ENCODE assay signal across 1 cellular context in the genomic region with DNA sequence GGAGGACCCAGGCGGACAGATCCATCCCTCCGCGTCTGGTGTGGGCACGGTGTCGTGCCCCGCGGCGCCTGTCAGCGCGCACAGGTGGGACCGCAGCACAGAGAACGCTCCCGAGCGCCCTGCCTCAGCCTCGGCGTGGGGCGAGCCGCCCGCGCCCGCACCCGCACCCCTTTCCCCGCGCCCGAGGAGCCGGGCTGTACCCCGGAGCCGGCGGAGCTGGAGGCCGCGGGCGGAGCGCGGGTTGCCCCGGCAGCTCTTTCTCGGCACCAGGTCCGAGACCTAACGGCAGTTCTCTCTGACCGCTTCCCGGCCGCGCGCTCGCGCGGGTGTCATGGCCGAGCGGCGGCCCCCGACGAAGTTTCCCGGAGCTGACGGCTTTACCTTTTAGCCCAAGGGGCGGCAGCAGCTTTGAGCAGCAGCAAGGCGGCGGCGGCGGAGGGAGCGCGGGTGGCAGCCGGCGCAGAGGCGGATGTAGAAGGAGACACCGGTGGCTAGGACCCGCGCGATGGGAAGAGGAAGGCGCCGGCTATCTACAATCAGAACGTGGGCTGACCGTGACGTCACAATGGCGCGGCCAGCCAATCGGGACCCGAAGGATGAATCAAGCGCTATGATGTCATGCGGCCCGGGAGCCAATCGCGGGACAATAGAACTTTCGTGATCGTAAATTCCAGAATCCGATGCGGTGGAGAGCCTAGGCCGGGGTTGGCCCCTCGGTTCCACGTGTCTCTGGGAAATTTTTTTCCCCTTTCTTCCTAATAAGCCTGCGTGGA.
A peak's percentile ranks its signal among the peaks of the same experiment; 100 is the strongest.
TF ChIP-seq lines count a peak whose summit lies in the region.

A gene with protein sequence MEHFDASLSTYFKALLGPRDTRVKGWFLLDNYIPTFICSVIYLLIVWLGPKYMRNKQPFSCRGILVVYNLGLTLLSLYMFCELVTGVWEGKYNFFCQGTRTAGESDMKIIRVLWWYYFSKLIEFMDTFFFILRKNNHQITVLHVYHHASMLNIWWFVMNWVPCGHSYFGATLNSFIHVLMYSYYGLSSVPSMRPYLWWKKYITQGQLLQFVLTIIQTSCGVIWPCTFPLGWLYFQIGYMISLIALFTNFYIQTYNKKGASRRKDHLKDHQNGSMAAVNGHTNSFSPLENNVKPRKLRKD (minus strand): TSS at position 515 of the 773 bp plus-strand sequence. CDS start 53,251 bp downstream, outside the sequence.

TF ChIP-seq in GM12878, 131 proteins besides CTCF, POLR2A, EP300 and RAD21 (continued from another document and continues in another):
- TF ChIP-seq, protein P1, sequence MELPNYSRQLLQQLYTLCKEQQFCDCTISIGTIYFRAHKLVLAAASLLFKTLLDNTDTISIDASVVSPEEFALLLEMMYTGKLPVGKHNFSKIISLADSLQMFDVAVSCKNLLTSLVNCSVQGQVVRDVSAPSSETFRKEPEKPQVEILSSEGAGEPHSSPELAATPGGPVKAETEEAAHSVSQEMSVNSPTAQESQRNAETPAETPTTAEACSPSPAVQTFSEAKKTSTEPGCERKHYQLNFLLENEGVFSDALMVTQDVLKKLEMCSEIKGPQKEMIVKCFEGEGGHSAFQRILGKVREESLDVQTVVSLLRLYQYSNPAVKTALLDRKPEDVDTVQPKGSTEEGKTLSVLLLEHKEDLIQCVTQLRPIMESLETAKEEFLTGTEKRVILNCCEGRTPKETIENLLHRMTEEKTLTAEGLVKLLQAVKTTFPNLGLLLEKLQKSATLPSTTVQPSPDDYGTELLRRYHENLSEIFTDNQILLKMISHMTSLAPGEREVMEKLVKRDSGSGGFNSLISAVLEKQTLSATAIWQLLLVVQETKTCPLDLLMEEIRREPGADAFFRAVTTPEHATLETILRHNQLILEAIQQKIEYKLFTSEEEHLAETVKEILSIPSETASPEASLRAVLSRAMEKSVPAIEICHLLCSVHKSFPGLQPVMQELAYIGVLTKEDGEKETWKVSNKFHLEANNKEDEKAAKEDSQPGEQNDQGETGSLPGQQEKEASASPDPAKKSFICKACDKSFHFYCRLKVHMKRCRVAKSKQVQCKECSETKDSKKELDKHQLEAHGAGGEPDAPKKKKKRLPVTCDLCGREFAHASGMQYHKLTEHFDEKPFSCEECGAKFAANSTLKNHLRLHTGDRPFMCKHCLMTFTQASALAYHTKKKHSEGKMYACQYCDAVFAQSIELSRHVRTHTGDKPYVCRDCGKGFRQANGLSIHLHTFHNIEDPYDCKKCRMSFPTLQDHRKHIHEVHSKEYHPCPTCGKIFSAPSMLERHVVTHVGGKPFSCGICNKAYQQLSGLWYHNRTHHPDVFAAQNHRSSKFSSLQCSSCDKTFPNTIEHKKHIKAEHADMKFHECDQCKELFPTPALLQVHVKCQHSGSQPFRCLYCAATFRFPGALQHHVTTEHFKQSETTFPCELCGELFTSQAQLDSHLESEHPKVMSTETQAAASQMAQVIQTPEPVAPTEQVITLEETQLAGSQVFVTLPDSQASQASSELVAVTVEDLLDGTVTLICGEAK (IDR thresholded peaks at IDR 0.05; ENCODE audit: borderline replicate concordance), result peak; percentile 49; the same call in 1 of the 2 replicates
- TF ChIP-seq MYC (IDR thresholded peaks at IDR 0.05; ENCODE audit: insufficient read depth, insufficient read length, insufficient replicate concordance, low read length, severe bottlenecking) (no peak), KAT2A (conservative IDR thresholded peaks at IDR 0.05; ENCODE audit: control insufficient read depth, low read depth, low read length) (no peak), SUZ12 (IDR thresholded peaks at IDR 0.05; ENCODE audit: unreplicated experiment) (no peak), YBX1 (IDR thresholded peaks at IDR 0.05) (no peak), ATF7 (IDR thresholded peaks at IDR 0.05; ENCODE audit: low read depth) (peak; percentile 98), SP1 (IDR thresholded peaks at IDR 0.05; ENCODE audit: low read depth, low read length) (peak; percentile 83), FOXM1 (IDR thresholded peaks at IDR 0.05; ENCODE audit: low read depth, low read length) (no peak), CBX3 (IDR thresholded peaks at IDR 0.05; ENCODE audit: borderline replicate concordance, low read depth) (no peak), ZBED1 (IDR thresholded peaks at IDR 0.05; ENCODE audit: borderline replicate concordance) (no peak), FOXK2 (IDR thresholded peaks at IDR 0.05) (no peak), RCOR1 (conservative IDR thresholded peaks at IDR 0.05; ENCODE audit: low read depth, low read length) (no peak), NFIC (IDR thresholded peaks at IDR 0.05; ENCODE audit: low read depth, low read length) (no peak), HDGF (IDR thresholded peaks at IDR 0.05) (no peak), KDM1A (IDR thresholded peaks at IDR 0.05; ENCODE audit: borderline replicate concordance) (no peak), HCFC1 (IDR thresholded peaks at IDR 0.05; ENCODE audit: low read length) (no peak), SMAD5 (IDR thresholded peaks at IDR 0.05; ENCODE audit: low read depth) (0 out of 2 replicates have a peak, but pooled peaks have one; percentile 62), POLR2AphosphoS2 (IDR thresholded peaks at IDR 0.05; ENCODE audit: low read depth, low read length) (no peak; the same call in 1 of the 2 replicates), SPI1 (IDR thresholded peaks at IDR 0.05; ENCODE audit: borderline replicate concordance, insufficient read depth, low read depth, low read length) (peak; percentile 22; the same call in 1 of the 2 replicates), CHD2 (IDR thresholded peaks at IDR 0.05; ENCODE audit: borderline replicate concordance, low read depth, low read length) (peak; percentile 78; the same call in 1 of the 2 replicates), MTA2 (IDR thresholded peaks at IDR 0.05; ENCODE audit: low read depth) (peak; percentile 51; the same call in 1 of the 2 replicates), CEBPB (IDR thresholded peaks at IDR 0.05; ENCODE audit: borderline replicate concordance in 1 of 2, low read depth in 2 of 2, low read length in 2 of 2) (no peak)
- TF ChIP-seq, protein P2, sequence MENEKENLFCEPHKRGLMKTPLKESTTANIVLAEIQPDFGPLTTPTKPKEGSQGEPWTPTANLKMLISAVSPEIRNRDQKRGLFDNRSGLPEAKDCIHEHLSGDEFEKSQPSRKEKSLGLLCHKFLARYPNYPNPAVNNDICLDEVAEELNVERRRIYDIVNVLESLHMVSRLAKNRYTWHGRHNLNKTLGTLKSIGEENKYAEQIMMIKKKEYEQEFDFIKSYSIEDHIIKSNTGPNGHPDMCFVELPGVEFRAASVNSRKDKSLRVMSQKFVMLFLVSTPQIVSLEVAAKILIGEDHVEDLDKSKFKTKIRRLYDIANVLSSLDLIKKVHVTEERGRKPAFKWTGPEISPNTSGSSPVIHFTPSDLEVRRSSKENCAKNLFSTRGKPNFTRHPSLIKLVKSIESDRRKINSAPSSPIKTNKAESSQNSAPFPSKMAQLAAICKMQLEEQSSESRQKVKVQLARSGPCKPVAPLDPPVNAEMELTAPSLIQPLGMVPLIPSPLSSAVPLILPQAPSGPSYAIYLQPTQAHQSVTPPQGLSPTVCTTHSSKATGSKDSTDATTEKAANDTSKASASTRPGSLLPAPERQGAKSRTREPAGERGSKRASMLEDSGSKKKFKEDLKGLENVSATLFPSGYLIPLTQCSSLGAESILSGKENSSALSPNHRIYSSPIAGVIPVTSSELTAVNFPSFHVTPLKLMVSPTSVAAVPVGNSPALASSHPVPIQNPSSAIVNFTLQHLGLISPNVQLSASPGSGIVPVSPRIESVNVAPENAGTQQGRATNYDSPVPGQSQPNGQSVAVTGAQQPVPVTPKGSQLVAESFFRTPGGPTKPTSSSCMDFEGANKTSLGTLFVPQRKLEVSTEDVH (IDR thresholded peaks at IDR 0.05; ENCODE audit: low read depth, partially characterized antibody), result peak; percentile 78
- TF ChIP-seq, protein P3, sequence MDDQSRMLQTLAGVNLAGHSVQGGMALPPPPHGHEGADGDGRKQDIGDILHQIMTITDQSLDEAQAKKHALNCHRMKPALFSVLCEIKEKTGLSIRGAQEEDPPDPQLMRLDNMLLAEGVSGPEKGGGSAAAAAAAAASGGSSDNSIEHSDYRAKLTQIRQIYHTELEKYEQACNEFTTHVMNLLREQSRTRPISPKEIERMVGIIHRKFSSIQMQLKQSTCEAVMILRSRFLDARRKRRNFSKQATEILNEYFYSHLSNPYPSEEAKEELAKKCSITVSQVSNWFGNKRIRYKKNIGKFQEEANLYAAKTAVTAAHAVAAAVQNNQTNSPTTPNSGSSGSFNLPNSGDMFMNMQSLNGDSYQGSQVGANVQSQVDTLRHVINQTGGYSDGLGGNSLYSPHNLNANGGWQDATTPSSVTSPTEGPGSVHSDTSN (IDR thresholded peaks at IDR 0.05; ENCODE audit: insufficient replicate concordance, low read depth, low read length), result no peak
- TF ChIP-seq, protein P4, sequence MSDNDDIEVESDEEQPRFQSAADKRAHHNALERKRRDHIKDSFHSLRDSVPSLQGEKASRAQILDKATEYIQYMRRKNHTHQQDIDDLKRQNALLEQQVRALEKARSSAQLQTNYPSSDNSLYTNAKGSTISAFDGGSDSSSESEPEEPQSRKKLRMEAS (IDR thresholded peaks at IDR 0.05; ENCODE audit: low read depth, low read length), result no peak
- TF ChIP-seq, protein P5, sequence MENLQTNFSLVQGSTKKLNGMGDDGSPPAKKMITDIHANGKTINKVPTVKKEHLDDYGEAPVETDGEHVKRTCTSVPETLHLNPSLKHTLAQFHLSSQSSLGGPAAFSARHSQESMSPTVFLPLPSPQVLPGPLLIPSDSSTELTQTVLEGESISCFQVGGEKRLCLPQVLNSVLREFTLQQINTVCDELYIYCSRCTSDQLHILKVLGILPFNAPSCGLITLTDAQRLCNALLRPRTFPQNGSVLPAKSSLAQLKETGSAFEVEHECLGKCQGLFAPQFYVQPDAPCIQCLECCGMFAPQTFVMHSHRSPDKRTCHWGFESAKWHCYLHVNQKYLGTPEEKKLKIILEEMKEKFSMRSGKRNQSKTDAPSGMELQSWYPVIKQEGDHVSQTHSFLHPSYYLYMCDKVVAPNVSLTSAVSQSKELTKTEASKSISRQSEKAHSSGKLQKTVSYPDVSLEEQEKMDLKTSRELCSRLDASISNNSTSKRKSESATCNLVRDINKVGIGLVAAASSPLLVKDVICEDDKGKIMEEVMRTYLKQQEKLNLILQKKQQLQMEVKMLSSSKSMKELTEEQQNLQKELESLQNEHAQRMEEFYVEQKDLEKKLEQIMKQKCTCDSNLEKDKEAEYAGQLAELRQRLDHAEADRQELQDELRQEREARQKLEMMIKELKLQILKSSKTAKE (IDR thresholded peaks at IDR 0.05; ENCODE audit: low read depth, poor library complexity, severe bottlenecking), result peak; percentile 62
- TF ChIP-seq, protein P6, sequence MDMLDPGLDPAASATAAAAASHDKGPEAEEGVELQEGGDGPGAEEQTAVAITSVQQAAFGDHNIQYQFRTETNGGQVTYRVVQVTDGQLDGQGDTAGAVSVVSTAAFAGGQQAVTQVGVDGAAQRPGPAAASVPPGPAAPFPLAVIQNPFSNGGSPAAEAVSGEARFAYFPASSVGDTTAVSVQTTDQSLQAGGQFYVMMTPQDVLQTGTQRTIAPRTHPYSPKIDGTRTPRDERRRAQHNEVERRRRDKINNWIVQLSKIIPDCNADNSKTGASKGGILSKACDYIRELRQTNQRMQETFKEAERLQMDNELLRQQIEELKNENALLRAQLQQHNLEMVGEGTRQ (IDR thresholded peaks at IDR 0.05; ENCODE audit: borderline replicate concordance, low read depth, low read length), result no peak; the same call in 1 of the 2 replicates
- TF ChIP-seq, protein P7, sequence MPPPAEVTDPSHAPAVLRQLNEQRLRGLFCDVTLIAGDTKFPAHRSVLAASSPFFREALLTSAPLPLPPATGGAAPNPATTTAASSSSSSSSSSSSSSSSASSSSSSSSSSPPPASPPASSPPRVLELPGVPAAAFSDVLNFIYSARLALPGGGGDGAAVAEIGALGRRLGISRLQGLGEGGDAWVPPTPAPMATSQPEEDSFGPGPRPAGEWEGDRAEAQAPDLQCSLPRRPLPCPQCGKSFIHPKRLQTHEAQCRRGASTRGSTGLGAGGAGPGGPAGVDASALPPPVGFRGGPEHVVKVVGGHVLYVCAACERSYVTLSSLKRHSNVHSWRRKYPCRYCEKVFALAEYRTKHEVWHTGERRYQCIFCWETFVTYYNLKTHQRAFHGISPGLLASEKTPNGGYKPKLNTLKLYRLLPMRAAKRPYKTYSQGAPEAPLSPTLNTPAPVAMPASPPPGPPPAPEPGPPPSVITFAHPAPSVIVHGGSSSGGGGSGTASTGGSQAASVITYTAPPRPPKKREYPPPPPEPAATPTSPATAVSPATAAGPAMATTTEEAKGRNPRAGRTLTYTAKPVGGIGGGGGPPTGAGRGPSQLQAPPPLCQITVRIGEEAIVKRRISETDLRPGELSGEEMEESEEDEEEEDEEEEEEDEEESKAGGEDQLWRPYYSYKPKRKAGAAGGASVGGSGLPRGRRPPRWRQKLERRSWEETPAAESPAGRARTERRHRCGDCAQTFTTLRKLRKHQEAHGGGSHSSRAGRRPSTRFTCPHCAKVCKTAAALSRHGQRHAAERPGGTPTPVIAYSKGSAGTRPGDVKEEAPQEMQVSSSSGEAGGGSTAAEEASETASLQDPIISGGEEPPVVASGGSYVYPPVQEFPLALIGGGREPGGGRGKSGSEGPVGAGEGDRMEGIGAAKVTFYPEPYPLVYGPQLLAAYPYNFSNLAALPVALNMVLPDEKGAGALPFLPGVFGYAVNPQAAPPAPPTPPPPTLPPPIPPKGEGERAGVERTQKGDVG (CRISPR knock-in tag; IDR thresholded peaks at IDR 0.05), result no peak
- TF ChIP-seq, protein P8, sequence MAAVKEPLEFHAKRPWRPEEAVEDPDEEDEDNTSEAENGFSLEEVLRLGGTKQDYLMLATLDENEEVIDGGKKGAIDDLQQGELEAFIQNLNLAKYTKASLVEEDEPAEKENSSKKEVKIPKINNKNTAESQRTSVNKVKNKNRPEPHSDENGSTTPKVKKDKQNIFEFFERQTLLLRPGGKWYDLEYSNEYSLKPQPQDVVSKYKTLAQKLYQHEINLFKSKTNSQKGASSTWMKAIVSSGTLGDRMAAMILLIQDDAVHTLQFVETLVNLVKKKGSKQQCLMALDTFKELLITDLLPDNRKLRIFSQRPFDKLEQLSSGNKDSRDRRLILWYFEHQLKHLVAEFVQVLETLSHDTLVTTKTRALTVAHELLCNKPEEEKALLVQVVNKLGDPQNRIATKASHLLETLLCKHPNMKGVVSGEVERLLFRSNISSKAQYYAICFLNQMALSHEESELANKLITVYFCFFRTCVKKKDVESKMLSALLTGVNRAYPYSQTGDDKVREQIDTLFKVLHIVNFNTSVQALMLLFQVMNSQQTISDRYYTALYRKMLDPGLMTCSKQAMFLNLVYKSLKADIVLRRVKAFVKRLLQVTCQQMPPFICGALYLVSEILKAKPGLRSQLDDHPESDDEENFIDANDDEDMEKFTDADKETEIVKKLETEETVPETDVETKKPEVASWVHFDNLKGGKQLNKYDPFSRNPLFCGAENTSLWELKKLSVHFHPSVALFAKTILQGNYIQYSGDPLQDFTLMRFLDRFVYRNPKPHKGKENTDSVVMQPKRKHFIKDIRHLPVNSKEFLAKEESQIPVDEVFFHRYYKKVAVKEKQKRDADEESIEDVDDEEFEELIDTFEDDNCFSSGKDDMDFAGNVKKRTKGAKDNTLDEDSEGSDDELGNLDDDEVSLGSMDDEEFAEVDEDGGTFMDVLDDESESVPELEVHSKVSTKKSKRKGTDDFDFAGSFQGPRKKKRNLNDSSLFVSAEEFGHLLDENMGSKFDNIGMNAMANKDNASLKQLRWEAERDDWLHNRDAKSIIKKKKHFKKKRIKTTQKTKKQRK (IDR thresholded peaks at IDR 0.05; ENCODE audit: low read depth, low read length), result no peak
